17 cellular contexts compared by ENCODE assay signal in genomic region chr19:58134244-58134643, GRCh38. TPM values are rescaled to one million over a fixed set of nuclear protein-coding genes. Genes with fewer than 3 reads are reported as not detected.
DNase-seq lines count a peak whose midpoint lies in the region; ATAC-seq and TF ChIP-seq lines count a peak whose summit lies in the region.
"Had no signal": no experiment of that assay in that cellular context is flagged by ENCODE, and none has a peak within 500 bp of the region (broad histone marks: within the 10 kb centered on the region; RNA-seq: fewer than 3 reads in every experiment).

No MANE protein-coding gene starts in this region.

- no peaks in the 10 kb centered on the region for H3K27me3 ChIP-seq in duodenal mucosa (ENCODE audit: control insufficient read depth in 1 of 2, insufficient read depth in 2 of 2, low read length in 2 of 2)
- H3K27me3 ChIP-seq: BLaER1 had no signal

- TF ChIP-seq CTCF in neural crest cell (conservative IDR thresholded peaks at IDR 0.05) = no peak

- peak overlapping the region; percentile 15 to 21 for H3K4me3 ChIP-seq in duodenal mucosa (ENCODE audit: low read depth in 1 of 2, low read length in 2 of 2)
- H3K4me3 ChIP-seq: BLaER1, GM12878, GM23248, HAP-1 had no signal

- CTCF ChIA-PET in activated CD8-positive, alpha-beta memory T cell treated with anti-CD3 and anti-CD28 coated beads, Interleukin-2, amount 10 ng/mL, durations not matched to agents 7 days and 5 days (lab: Charles Lee) = no interaction called here

- H3K4me3 Mint-ChIP-seq in activated T-cell treated with anti-CD3 and anti-CD28 coated beads, Interleukin-2, amount 50 U/mL, for 72 hours = no peak overlapping the region
- no peak overlapping the region for H3K4me3 Mint-ChIP-seq in activated T-cell treated with anti-CD3 and anti-CD28 coated beads, Interleukin-2, amount 50 U/mL, for 4 hours
- peak overlapping the region; percentile 41 for H3K4me3 Mint-ChIP-seq in neural crest cell
- H3K4me3 Mint-ChIP-seq in activated CD8-positive, alpha-beta memory T cell treated with anti-CD3 and anti-CD28 coated beads, Interleukin-2, amount 10 ng/mL, durations not matched to agents 7 days and 5 days = no peak overlapping the region
- H3K4me3 Mint-ChIP-seq: CD8-positive, alpha-beta T cell had no signal

- no peak overlapping the region for H3K27ac ChIP-seq in duodenal mucosa (ENCODE audit: low read depth, low read length)
- H3K27ac ChIP-seq: 22Rv1, BLaER1, GM23248 had no signal

- peaks cover 46 to 80% of the 10 kb centered on the region in 2 donors for H3K36me3 Mint-ChIP-seq in activated T-cell treated with anti-CD3 and anti-CD28 coated beads, Interleukin-2, amount 50 U/mL, for 72 hours (ENCODE audit: insufficient read depth in 2 of 2)
- peaks cover 67% of the 10 kb centered on the region for H3K36me3 Mint-ChIP-seq in activated T-cell treated with anti-CD3 and anti-CD28 coated beads, Interleukin-2, amount 50 U/mL, for 4 hours (ENCODE audit: insufficient read depth)
- H3K36me3 Mint-ChIP-seq in neural crest cell (ENCODE audit: low read depth) = peaks cover 83% of the 10 kb centered on the region
- peaks cover 73% of the 10 kb centered on the region for H3K36me3 Mint-ChIP-seq in activated CD8-positive, alpha-beta memory T cell treated with anti-CD3 and anti-CD28 coated beads, Interleukin-2, amount 10 ng/mL, durations not matched to agents 7 days and 5 days

- ATAC-seq in activated T-cell treated with anti-CD3 and anti-CD28 coated beads, Interleukin-2, amount 50 U/mL, for 72 hours (replicated peaks in 1 of 2) = no peak
- no peak for ATAC-seq in activated T-cell treated with anti-CD3 and anti-CD28 coated beads, Interleukin-2, amount 50 U/mL, for 4 hours
- no peak for ATAC-seq in activated CD8-positive, alpha-beta memory T cell treated with anti-CD3 and anti-CD28 coated beads, Interleukin-2, amount 10 ng/mL, durations not matched to agents 7 days and 5 days
- ATAC-seq in HG02870 (IDR thresholded peaks at IDR 0.05; ENCODE audit: unreplicated experiment) = no peak
- ATAC-seq: CD8-positive, alpha-beta T cell; GM12878 had no signal

- no peaks in the 10 kb centered on the region for H3K4me1 Mint-ChIP-seq in activated T-cell treated with anti-CD3 and anti-CD28 coated beads, Interleukin-2, amount 50 U/mL, for 72 hours (ENCODE audit: low read depth)
- no peaks in the 10 kb centered on the region for H3K4me1 Mint-ChIP-seq in activated T-cell treated with anti-CD3 and anti-CD28 coated beads, Interleukin-2, amount 50 U/mL, for 4 hours (ENCODE audit: low read depth)
- H3K4me1 Mint-ChIP-seq in neural crest cell = no peaks in the 10 kb centered on the region
- H3K4me1 Mint-ChIP-seq in activated CD8-positive, alpha-beta memory T cell treated with anti-CD3 and anti-CD28 coated beads, Interleukin-2, amount 10 ng/mL, durations not matched to agents 7 days and 5 days = no peaks in the 10 kb centered on the region
- H3K4me1 Mint-ChIP-seq: IgD-negative memory B cell had no signal

- peaks cover 76 to 90% of the 10 kb centered on the region in 2 donors for H3K9me3 ChIP-seq in duodenal mucosa (ENCODE audit: control insufficient read depth in 1 of 2, low read length in 2 of 2)

- H3K27me3 Mint-ChIP-seq in activated T-cell treated with anti-CD3 and anti-CD28 coated beads, Interleukin-2, amount 50 U/mL, for 72 hours (ENCODE audit: low read depth) = no peaks in the 10 kb centered on the region
- H3K27me3 Mint-ChIP-seq in activated T-cell treated with anti-CD3 and anti-CD28 coated beads, Interleukin-2, amount 50 U/mL, for 4 hours (ENCODE audit: low read depth) = no peaks in the 10 kb centered on the region
- no peaks in the 10 kb centered on the region for H3K27me3 Mint-ChIP-seq in neural crest cell (ENCODE audit: low read depth)
- no peaks in the 10 kb centered on the region for H3K27me3 Mint-ChIP-seq in activated CD8-positive, alpha-beta memory T cell treated with anti-CD3 and anti-CD28 coated beads, Interleukin-2, amount 10 ng/mL, durations not matched to agents 7 days and 5 days
- H3K27me3 Mint-ChIP-seq: IgD-negative memory B cell had no signal

- DNase-seq in activated T-cell treated with anti-CD3 and anti-CD28 coated beads, Interleukin-2, amount 50 U/mL, for 72 hours = no peak
- DNase-seq in activated T-cell treated with anti-CD3 and anti-CD28 coated beads, Interleukin-2, amount 50 U/mL, for 4 hours = no peak
- DNase-seq in neural crest cell (ENCODE audit: low read depth, low spot score) (no peak), DMS53 treated with DMSO at 0.1 percent for 48 hours (lab: John Stamatoyannopoulos, UW; ENCODE audit: unreplicated experiment) (no peak)
- DNase-seq in activated CD8-positive, alpha-beta memory T cell treated with anti-CD3 and anti-CD28 coated beads, Interleukin-2, amount 10 ng/mL, durations not matched to agents 7 days and 5 days = no peak
- DNase-seq: Calu3; CD8-positive, alpha-beta T cell; DND-41; EL; GM23248 had no signal

- H3K36me3 ChIP-seq in duodenal mucosa (ENCODE audit: control insufficient read depth in 1 of 2, insufficient read depth in 2 of 2, low read length in 2 of 2) = peaks cover 43 to 75% of the 10 kb centered on the region in 2 donors
- H3K36me3 ChIP-seq: HAP-1 had no signal

- H3K9ac ChIP-seq in duodenal mucosa (ENCODE audit: low read depth in 1 of 2, low read length in 2 of 2) = no peak overlapping the region
- H3K9ac ChIP-seq: BLaER1, GM23248 had no signal

- H3K9me3 Mint-ChIP-seq in activated T-cell treated with anti-CD3 and anti-CD28 coated beads, Interleukin-2, amount 50 U/mL, for 72 hours = peaks cover 17 to 24% of the 10 kb centered on the region in 2 donors
- peaks cover 47% of the 10 kb centered on the region for H3K9me3 Mint-ChIP-seq in activated T-cell treated with anti-CD3 and anti-CD28 coated beads, Interleukin-2, amount 50 U/mL, for 4 hours
- H3K9me3 Mint-ChIP-seq in neural crest cell = peaks cover 29% of the 10 kb centered on the region
- H3K9me3 Mint-ChIP-seq in activated CD8-positive, alpha-beta memory T cell treated with anti-CD3 and anti-CD28 coated beads, Interleukin-2, amount 10 ng/mL, durations not matched to agents 7 days and 5 days (ENCODE audit: low read depth) = peaks cover 48% of the 10 kb centered on the region

- H3K4me1 ChIP-seq in duodenal mucosa (ENCODE audit: control insufficient read depth in 1 of 2, insufficient read depth in 2 of 2, low read length in 2 of 2) = no peaks in the 10 kb centered on the region
- H3K4me1 ChIP-seq: BLaER1, HAP-1 had no signal

- peak overlapping the region; percentile 54 for H3K27ac Mint-ChIP-seq in activated T-cell treated with anti-CD3 and anti-CD28 coated beads, Interleukin-2, amount 50 U/mL, for 72 hours
- H3K27ac Mint-ChIP-seq in neural crest cell (ENCODE audit: unreplicated experiment) = no peak overlapping the region
- H3K27ac Mint-ChIP-seq in activated CD8-positive, alpha-beta memory T cell treated with anti-CD3 and anti-CD28 coated beads, Interleukin-2, amount 10 ng/mL, durations not matched to agents 7 days and 5 days = no peak overlapping the region
- H3K27ac Mint-ChIP-seq: CD8-positive, alpha-beta T cell; IgD-negative memory B cell had no signal

RNA-seq across cellular contexts. Expression of gene ZNF329, which starts 16.3 kb away (rescaled TPM):
- 1 to 10 TPM; 8.0 to 9.8 TPM for total RNA-seq in activated T-cell treated with anti-CD3 and anti-CD28 coated beads, Interleukin-2, amount 50 U/mL, for 72 hours
- 1 to 10 TPM; 6.3 to 8.4 (median 7.0) TPM for total RNA-seq in activated T-cell treated with anti-CD3 and anti-CD28 coated beads, Interleukin-2, amount 50 U/mL, for 4 hours
- 13.0 and 14.0 TPM in 2 replicates for total RNA-seq in neural crest cell
- 1 to 10 TPM; 4.0 to 4.6 TPM for total RNA-seq in activated CD8-positive, alpha-beta memory T cell treated with anti-CD3 and anti-CD28 coated beads, Interleukin-2, amount 10 ng/mL, durations not matched to agents 7 days and 5 days

RNA-seq across cellular contexts. Expression of gene ZSCAN18, which starts 36.2 kb away (rescaled TPM):
- 10 to 100 TPM; 34.0 to 51.3 TPM for total RNA-seq in activated T-cell treated with anti-CD3 and anti-CD28 coated beads, Interleukin-2, amount 50 U/mL, for 72 hours
- 10 to 100 TPM in 1 of 3 donors, 1 to 10 TPM in 2; 7.6 to 11.7 (median 9.5) TPM for total RNA-seq in activated T-cell treated with anti-CD3 and anti-CD28 coated beads, Interleukin-2, amount 50 U/mL, for 4 hours
- total RNA-seq in neural crest cell = 56.6 and 58.8 TPM in 2 replicates
- total RNA-seq in activated CD8-positive, alpha-beta memory T cell treated with anti-CD3 and anti-CD28 coated beads, Interleukin-2, amount 10 ng/mL, durations not matched to agents 7 days and 5 days = 10 to 100 TPM; 15.9 to 24.8 TPM

RNA-seq across cellular contexts. Expression of gene ZNF274, which starts 48.6 kb away (rescaled TPM):
- total RNA-seq in activated T-cell treated with anti-CD3 and anti-CD28 coated beads, Interleukin-2, amount 50 U/mL, for 72 hours = 10 to 100 TPM; 32.1 to 42.8 TPM
- total RNA-seq in activated T-cell treated with anti-CD3 and anti-CD28 coated beads, Interleukin-2, amount 50 U/mL, for 4 hours = 10 to 100 TPM; 17.3 to 26.6 (median 18.4) TPM
- 25.6 and 26.8 TPM in 2 replicates for total RNA-seq in neural crest cell
- 10 to 100 TPM; 30.1 to 36.0 TPM for total RNA-seq in activated CD8-positive, alpha-beta memory T cell treated with anti-CD3 and anti-CD28 coated beads, Interleukin-2, amount 10 ng/mL, durations not matched to agents 7 days and 5 days
